ENCODE assay signal across 8 cellular contexts in the genomic region with DNA sequence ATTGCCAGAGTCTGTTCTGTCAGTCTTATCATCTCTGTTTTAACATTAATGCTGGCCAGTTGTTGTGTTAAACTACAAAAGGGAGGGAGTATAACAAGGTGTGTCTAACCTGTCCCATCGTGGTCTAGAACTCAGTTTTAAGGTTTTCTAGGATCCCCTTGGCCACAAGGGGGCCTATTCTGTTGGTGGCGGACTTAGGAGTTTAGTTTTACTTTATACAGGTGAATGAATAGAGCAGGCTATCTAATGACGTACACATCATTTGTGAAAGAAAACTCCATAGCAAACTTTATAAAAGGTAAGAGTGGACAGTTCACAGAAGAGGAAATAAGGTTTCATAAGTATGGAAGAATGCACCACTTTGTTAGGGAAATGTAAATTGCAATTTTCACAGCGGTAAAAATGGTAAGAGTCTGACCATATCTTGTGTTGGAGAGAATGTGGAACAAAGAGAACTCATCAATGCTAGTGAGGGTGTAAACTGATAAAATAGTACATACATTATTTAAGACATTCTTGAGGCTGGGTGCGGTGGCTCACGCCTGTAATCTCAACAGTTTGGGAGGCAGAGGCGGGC. TPM values are rescaled to one million over a fixed set of nuclear protein-coding genes. Genes with fewer than 3 reads are reported as not detected.
A peak's percentile ranks its signal among the peaks of the same experiment; 100 is the strongest.
DNase-seq lines count a peak whose midpoint lies in the region; ATAC-seq, FAIRE-seq and TF ChIP-seq lines count a peak whose summit lies in the region.

No MANE protein-coding gene starts in this region.

- peak overlapping the region; percentile 90 for H2AFZ ChIP-seq in K562 (ENCODE audit: low read depth, low read length)

- no peaks in the 10 kb centered on the region for H4K20me1 ChIP-seq in K562 (replicated peaks; ENCODE audit: control insufficient read depth, insufficient read depth, low read length)

- no peaks in the 10 kb centered on the region for H3K9me3 Mint-ChIP-seq in naive thymus-derived CD8-positive, alpha-beta T cell

- H3K4me2 ChIP-seq in K562 (ENCODE audit: insufficient read depth, low read length) = peak overlapping the region; percentile 38

- intact Hi-C loops in K562 (cut with micrococcal nuclease) = loop anchor here (10.0 kb wide), 1 partner anchor 271 kb away; no protein-coding TSS in a partner anchor

- in situ Hi-C loops in SK-MEL-5 (cut with HindIII; ENCODE audit: low pct_unique_long_range_greater_than_20kb, low sequenced_read_pairs) = no loop called here
- in situ Hi-C loops in K562 (cut with MboI) = no loop called here

- H3K4me1 ChIP-seq in K562 (replicated peaks in 1 of 2; ENCODE audit: control insufficient read depth in 2 of 2, insufficient read depth in 2 of 2, low read length in 2 of 2) = peaks cover 3 to 8% of the 10 kb centered on the region in 2 experiments; a peak in 3 of 5 replicates
- H3K4me1 ChIP-seq in suprapubic skin = peaks cover 20% of the 10 kb centered on the region

- TF ChIP-seq EP300 in K562 (IDR thresholded peaks at IDR 0.05; ENCODE audit: low read length) (no peak), suprapubic skin (IDR thresholded peaks at IDR 0.05) (no peak)

- POLR2A ChIA-PET in K562 (lab: Yijun Ruan, JAX) = interaction anchor here (1.5 kb wide), 1 partner anchor 14 kb away, joined by 5 read pairs; the partner anchor contains the start of gene DUSP12
- POLR2A ChIA-PET in naive thymus-derived CD8-positive, alpha-beta T cell (lab: Charles Lee) = interaction anchor here (0.6 kb wide), 1 partner anchor 364 kb away, joined by 3 read pairs; no protein-coding TSS in a partner anchor

- TF ChIP-seq CTCF in AG10803 (conservative IDR thresholded peaks at IDR 0.05; ENCODE audit: low read length) (peak; percentile 52), K562 (IDR thresholded peaks at IDR 0.05 in 2 of 3, conservative IDR thresholded peaks at IDR 0.05 in 1 of 3; ENCODE audit: insufficient read depth in 2 of 3, low read depth in 1 of 3, low read length in 3 of 3) (peak; percentile 57 to 72 (median 58)), coronary artery (IDR thresholded peaks at IDR 0.05) (no peak), suprapubic skin (IDR thresholded peaks at IDR 0.05) (peak in 1 of 2 donors; percentile 9)

- TF ChIP-seq RAD21 in K562 (CRISPR knock-in tag; conservative IDR thresholded peaks at IDR 0.05 in 1 of 2, IDR thresholded peaks at IDR 0.05 in 1 of 2) = no peak

- 0 out of 4 replicates have a peak overlapping the region, but pooled peaks of 1 of the 2 experiments have one; percentile 24 for H3K9ac ChIP-seq in K562 (ENCODE audit: insufficient read depth in 1 of 2, low read depth in 2 of 2, low read length in 2 of 2)

- no peak for TF ChIP-seq POLR2A in GM12891 (IDR thresholded peaks at IDR 0.05; ENCODE audit: low read depth, low read length)
- TF ChIP-seq POLR2A in K562 (conservative IDR thresholded peaks at IDR 0.05) = no peak
- TF ChIP-seq POLR2A in suprapubic skin (IDR thresholded peaks at IDR 0.05) = no peak

- H3K36me3 ChIP-seq in K562 (ENCODE audit: control insufficient read depth, insufficient read depth, low read length) (peaks cover 8% of the 10 kb centered on the region; the same call in 2 of the 3 replicates), suprapubic skin (peaks cover 9% of the 10 kb centered on the region)

- H3K27me3 ChIP-seq in K562 (ENCODE audit: control insufficient read depth in 2 of 2, insufficient read depth in 2 of 2, low read length in 2 of 2) = no peaks in the 10 kb centered on the region
- no peaks in the 10 kb centered on the region for H3K27me3 ChIP-seq in suprapubic skin

- peaks cover 32% of the 10 kb centered on the region for H3K79me2 ChIP-seq in K562 (ENCODE audit: control insufficient read depth, insufficient read depth, low read length)

- H3K9me3 ChIP-seq in K562 (replicated peaks; ENCODE audit: control insufficient read depth, insufficient read depth, low read depth, low read length) (no peaks in the 10 kb centered on the region), suprapubic skin (no peaks in the 10 kb centered on the region)

- H3K27me3 Mint-ChIP-seq in naive thymus-derived CD8-positive, alpha-beta T cell = no peaks in the 10 kb centered on the region

- peak overlapping the region in 8 of 10 donors; percentile 7 to 87 (median 52) for H3K27ac Mint-ChIP-seq in naive thymus-derived CD8-positive, alpha-beta T cell

- peaks cover 2 to 4% (median 3%) of the 10 kb centered on the region in 3 donors for H3K36me3 Mint-ChIP-seq in naive thymus-derived CD8-positive, alpha-beta T cell

- WGBS in K562 (ENCODE audit: insufficient coverage, low coverage, missing lambda C conversion rate) = 60% methylated on average over 7 of the region's 7 CpGs
- WGBS in suprapubic skin = 83% methylated on average over 7 of the region's 7 CpGs

- H3K27ac ChIP-seq in K562 (ENCODE audit: extremely low read depth, low read depth, low read length) (peak overlapping the region; percentile 45; the same call in 1 of the 3 replicates), coronary artery (no peak overlapping the region), suprapubic skin (no peak overlapping the region)

- H3K4me3 Mint-ChIP-seq in naive thymus-derived CD8-positive, alpha-beta T cell = peak overlapping the region; percentile 38 to 80 (median 74)

- FAIRE-seq in GM12891 (lab: Jason Lieb, UNC) (peak; percentile 92), K562 (lab: Jason Lieb, UNC) (peak; percentile 26)

- H3K4me1 Mint-ChIP-seq in naive thymus-derived CD8-positive, alpha-beta T cell = peaks cover 12 to 37% (median 34%) of the 10 kb centered on the region in 4 donors

- ATAC-seq in K562 = peak; percentile 69
- ATAC-seq in naive thymus-derived CD8-positive, alpha-beta T cell = peak; percentile 67 to 70

- H3K9me1 ChIP-seq in K562 (ENCODE audit: control insufficient read depth, insufficient read depth, low read length) = no peaks in the 10 kb centered on the region

- BruUV-seq in K562 (replicated peaks; lab: Mats Ljungman, UMichigan) = no TSS peak

- H3K4me3 ChIP-seq in AG10803 (ENCODE audit: low read length) = no peak overlapping the region
- H3K4me3 ChIP-seq in K562 = no peak overlapping the region
- no peak overlapping the region for H3K4me3 ChIP-seq in coronary artery
- H3K4me3 ChIP-seq in suprapubic skin = no peak overlapping the region

- DNase-seq in AG10803 (ENCODE audit: low read depth) = no peak
- DNase-seq in GM12891 (ENCODE audit: insufficient read length, low spot score) = no peak
- DNase-seq in SK-MEL-5 (ENCODE audit: low read depth, low spot score) = peak; percentile 51
- peak; percentile 42 to 71 (median 45) for DNase-seq in K562 (ENCODE audit: extremely low read depth in 1 of 4, low spot score in 3 of 4)
- DNase-seq in naive thymus-derived CD8-positive, alpha-beta T cell = peak; percentile 16 to 73 (median 47)
- no peak for DNase-seq in coronary artery (ENCODE audit: low spot score)
- no peak for DNase-seq in NCI-H146 treated with DMSO at 0.1 percent for 48 hours (lab: John Stamatoyannopoulos, UW; ENCODE audit: unreplicated experiment)
- DNase-seq in suprapubic skin (ENCODE audit: low spot score in 2 of 2) = no peak

- CTCF ChIA-PET in K562 (lab: Yijun Ruan, JAX; ENCODE audit: low intra/inter-chr PET ratio) = no interaction called here

RNA-seq across cellular contexts. Expression of gene ATF6, which starts 2.5 kb away (rescaled TPM):
- 8.3 TPM for polyA plus RNA-seq in GM12891 (2012; ENCODE audit: low read depth, missing spikeins)
- 35.2 and 38.8 TPM in 2 replicates for total RNA-seq in SK-MEL-5 (2014; rRNA removed; shearing (Covaris generic))
- polyA plus RNA-seq in SK-MEL-5 (2015; cell fraction: cytosol; rRNA removed) = 28.3 and 37.7 TPM in 2 replicates
- polyA plus RNA-seq in SK-MEL-5 (2015; cell fraction: nucleus; rRNA removed) = 7.4 and 10.5 TPM in 2 replicates
- total RNA-seq in K562 (2011; cell fraction: chromatin; rRNA removed; ENCODE audit: low replicate concordance) = 30.1 and 51.8 TPM in 2 replicates
- 23.8 and 27.5 TPM in 2 replicates for total RNA-seq in K562 (2011; cell fraction: nucleolus; rRNA removed)
- total RNA-seq in K562 (2011; cell fraction: nucleoplasm; rRNA removed) = 40.7 and 61.9 TPM in 2 replicates
- total RNA-seq in K562 (2014; rRNA removed) = 14.5 and 16.2 TPM in 2 replicates
- total RNA-seq in K562 (2014; rRNA removed; fragmentation: Illumina TruSeq; extraction: Trizol) = 29.4 and 34.7 TPM in 2 replicates
- total RNA-seq in K562 (2015; rRNA removed; fragmentation: Illumina TruSeq; extraction: Trizol) = 26.6 and 28.8 TPM in 2 replicates
- 20.4 and 22.1 TPM in 2 replicates for total RNA-seq in K562 (2021)
- 28.1 and 32.4 TPM in 2 replicates for polyA plus RNA-seq in K562 (2011; rRNA removed)
- 10.8 and 16.1 TPM in 2 replicates for polyA plus RNA-seq in K562 (2011; cell fraction: cytosol; rRNA removed)
- polyA plus RNA-seq in K562 (2011; cell fraction: nucleus; rRNA removed) = 8.9 and 12.2 TPM in 2 replicates
- 13.9 and 24.9 TPM in 2 replicates for polyA plus RNA-seq in K562 (2012)
- 22.1 and 26.7 TPM in 2 replicates for polyA plus RNA-seq in K562 (2014; fragmentation: Illumina TruSeq; extraction: Trizol)
- 10 to 100 TPM; 11.7 to 15.1 TPM for polyA plus RNA-seq in K562 (2014; fragmentation: Nextera tagmentation; extraction: Ambion mirVana)
- polyA plus RNA-seq in K562 (2014; rRNA removed) = 14.8 and 16.6 TPM in 2 replicates
- 49.7 TPM in 2 replicates for polyA minus RNA-seq in K562 (2011; rRNA and poly(A)+ RNA removed)
- 12.4 and 15.8 TPM in 2 replicates for polyA minus RNA-seq in K562 (2011; cell fraction: cytosol; rRNA and poly(A)+ RNA removed)
- 17.4 and 27.2 TPM in 2 replicates for polyA minus RNA-seq in K562 (2011; cell fraction: nucleus; rRNA and poly(A)+ RNA removed)
- 10 to 100 TPM; 23.5 to 24.3 TPM for total RNA-seq in naive thymus-derived CD8-positive, alpha-beta T cell
- polyA plus RNA-seq in naive thymus-derived CD8-positive, alpha-beta T cell = 10 to 100 TPM; 15.8 to 17.6 (median 16.3) TPM
- 10 to 100 TPM; 28.0 to 32.4 (median 29.7) TPM for total RNA-seq in suprapubic skin

RNA-seq across cellular contexts. Expression of gene DUSP12, which starts 14.0 kb away (rescaled TPM):
- 26.0 TPM for polyA plus RNA-seq in GM12891 (2012; ENCODE audit: low read depth, missing spikeins)
- 38.7 and 40.7 TPM in 2 replicates for total RNA-seq in SK-MEL-5 (2014; rRNA removed; shearing (Covaris generic))
- polyA plus RNA-seq in SK-MEL-5 (2015; cell fraction: cytosol; rRNA removed) = 26.3 and 31.3 TPM in 2 replicates
- 47.6 and 52.7 TPM in 2 replicates for polyA plus RNA-seq in SK-MEL-5 (2015; cell fraction: nucleus; rRNA removed)
- total RNA-seq in K562 (2011; cell fraction: chromatin; rRNA removed; ENCODE audit: low replicate concordance) = 52.6 and 81.7 TPM in 2 replicates
- total RNA-seq in K562 (2011; cell fraction: nucleolus; rRNA removed) = 43.2 and 51.6 TPM in 2 replicates
- total RNA-seq in K562 (2011; cell fraction: nucleoplasm; rRNA removed) = 34.3 and 41.1 TPM in 2 replicates
- total RNA-seq in K562 (2014; rRNA removed) (55.4 and 62.7 TPM in 2 replicates), K562 (2014; rRNA removed; fragmentation: Illumina TruSeq; extraction: Trizol) (42.3 and 44.3 TPM in 2 replicates), K562 (2015; rRNA removed; fragmentation: Illumina TruSeq; extraction: Trizol) (42.4 and 48.0 TPM in 2 replicates), K562 (2021) (41.0 and 43.6 TPM in 2 replicates), suprapubic skin (10 to 100 TPM; 10.9 to 12.7 (median 11.9) TPM)
- polyA plus RNA-seq in K562 (2011; rRNA removed) (75.2 and 80.4 TPM in 2 replicates), K562 (2014; fragmentation: Illumina TruSeq; extraction: Trizol) (38.5 and 54.6 TPM in 2 replicates), K562 (2014; fragmentation: Nextera tagmentation; extraction: Ambion mirVana) (10 to 100 TPM; 10.4 to 15.0 TPM), K562 (2014; rRNA removed) (80.8 and 81.4 TPM in 2 replicates)
- 43.1 and 48.0 TPM in 2 replicates for polyA plus RNA-seq in K562 (2011; cell fraction: cytosol; rRNA removed)
- 69.1 and 74.8 TPM in 2 replicates for polyA plus RNA-seq in K562 (2011; cell fraction: nucleus; rRNA removed)
- 41.7 and 47.0 TPM in 2 replicates for polyA plus RNA-seq in K562 (2012)
- 34.2 and 40.0 TPM in 2 replicates for polyA minus RNA-seq in K562 (2011; rRNA and poly(A)+ RNA removed)
- 20.6 and 27.8 TPM in 2 replicates for polyA minus RNA-seq in K562 (2011; cell fraction: cytosol; rRNA and poly(A)+ RNA removed)
- polyA minus RNA-seq in K562 (2011; cell fraction: nucleus; rRNA and poly(A)+ RNA removed) = 26.9 and 35.7 TPM in 2 replicates
- 10 to 100 TPM; 38.4 to 39.4 TPM for total RNA-seq in naive thymus-derived CD8-positive, alpha-beta T cell
- polyA plus RNA-seq in naive thymus-derived CD8-positive, alpha-beta T cell = 10 to 100 TPM; 62.7 to 73.1 (median 71.1) TPM

RNA-seq across cellular contexts. Expression of gene FCRLB, which starts 42.3 kb away (rescaled TPM):
- polyA plus RNA-seq in GM12891 (2012; ENCODE audit: low read depth, missing spikeins) = 4.9 TPM
- total RNA-seq in SK-MEL-5 (2014; rRNA removed; shearing (Covaris generic)) = 6.0 and 7.3 TPM in 2 replicates
- 9.4 and 9.8 TPM in 2 replicates for polyA plus RNA-seq in SK-MEL-5 (2015; cell fraction: cytosol; rRNA removed)
- polyA plus RNA-seq in SK-MEL-5 (2015; cell fraction: nucleus; rRNA removed) = 4.1 and 5.3 TPM in 2 replicates
- total RNA-seq in K562 (2011; cell fraction: chromatin; rRNA removed; ENCODE audit: low replicate concordance) = 1.5 and 4.0 TPM in 2 replicates
- total RNA-seq in K562 (2011; cell fraction: nucleolus; rRNA removed) = 3.3 and 4.5 TPM in 2 replicates
- total RNA-seq in K562 (2011; cell fraction: nucleoplasm; rRNA removed) = 2.9 and 5.1 TPM in 2 replicates
- total RNA-seq in K562 (2014; rRNA removed) = 2.8 and 5.1 TPM in 2 replicates
- total RNA-seq in K562 (2014; rRNA removed; fragmentation: Illumina TruSeq; extraction: Trizol) = 1.2 and 1.4 TPM in 2 replicates
- total RNA-seq in K562 (2015; rRNA removed; fragmentation: Illumina TruSeq; extraction: Trizol) = 2.3 and 2.5 TPM in 2 replicates
- total RNA-seq in K562 (2021) = 2.4 and 3.1 TPM in 2 replicates
- 1.2 and 1.3 TPM in 2 replicates for polyA plus RNA-seq in K562 (2011; rRNA removed)
- 1.0 and 3.4 TPM in 2 replicates for polyA plus RNA-seq in K562 (2011; cell fraction: cytosol; rRNA removed)
- 3.2 and 8.8 TPM in 2 replicates for polyA plus RNA-seq in K562 (2011; cell fraction: nucleus; rRNA removed)
- 4.6 and 4.8 TPM in 2 replicates for polyA plus RNA-seq in K562 (2012)
- 1.1 and 1.6 TPM in 2 replicates for polyA plus RNA-seq in K562 (2014; fragmentation: Illumina TruSeq; extraction: Trizol)
- polyA plus RNA-seq in K562 (2014; fragmentation: Nextera tagmentation; extraction: Ambion mirVana) = under 1 TPM; 0.20 to 0.25 TPM
- 2.1 and 4.6 TPM in 2 replicates for polyA plus RNA-seq in K562 (2014; rRNA removed)
- polyA minus RNA-seq in K562 (2011; rRNA and poly(A)+ RNA removed) = 0.51 and 0.91 TPM in 2 replicates
- 0.95 and 2.2 TPM in 2 replicates for polyA minus RNA-seq in K562 (2011; cell fraction: cytosol; rRNA and poly(A)+ RNA removed)
- 1.9 and 3.6 TPM in 2 replicates for polyA minus RNA-seq in K562 (2011; cell fraction: nucleus; rRNA and poly(A)+ RNA removed)
- 1 to 10 TPM; 1.1 to 1.2 TPM for total RNA-seq in naive thymus-derived CD8-positive, alpha-beta T cell
- polyA plus RNA-seq in naive thymus-derived CD8-positive, alpha-beta T cell = 1 to 10 TPM in 1 of 3 donors, under 1 TPM in 2; 0.77 to 2.1 (median 0.98) TPM
- 1 to 10 TPM in 1 of 4 donors, under 1 TPM in 2, not detected in 1; 0.72 to 1.4 (median 0.81) TPM for total RNA-seq in suprapubic skin

RNA-seq across cellular contexts. Expression of gene FCRLA, which starts 56.6 kb away (rescaled TPM):
- polyA plus RNA-seq in GM12891 (2012; ENCODE audit: low read depth, missing spikeins) = 115 TPM
- total RNA-seq in SK-MEL-5 (2014; rRNA removed; shearing (Covaris generic)) = 359 and 397 TPM in 2 replicates
- polyA plus RNA-seq in SK-MEL-5 (2015; cell fraction: cytosol; rRNA removed) = 362 and 380 TPM in 2 replicates
- 80.9 and 86.9 TPM in 2 replicates for polyA plus RNA-seq in SK-MEL-5 (2015; cell fraction: nucleus; rRNA removed)
- 0.60 and 0.76 TPM in 2 replicates for total RNA-seq in K562 (2011; cell fraction: chromatin; rRNA removed; ENCODE audit: low replicate concordance)
- total RNA-seq in K562 (2011; cell fraction: nucleolus; rRNA removed) = 0.53 and 1.2 TPM in 2 replicates
- total RNA-seq in K562 (2011; cell fraction: nucleoplasm; rRNA removed) = 0.88 and 2.4 TPM in 2 replicates
- total RNA-seq in K562 (2014; rRNA removed) (0.09 and 1.0 TPM in 2 replicates), K562 (2014; rRNA removed; fragmentation: Illumina TruSeq; extraction: Trizol) (0.29 and 0.41 TPM in 2 replicates), K562 (2015; rRNA removed; fragmentation: Illumina TruSeq; extraction: Trizol) (0.36 and 0.45 TPM in 2 replicates), K562 (2021) (0.35 and 0.40 TPM in 2 replicates), suprapubic skin (1 to 10 TPM in 3 of 4 donors, not detected in 1; 1.0 to 6.6 (median 1.6) TPM)
- polyA plus RNA-seq in K562 (2011; rRNA removed) (0.45 and 0.53 TPM in 2 replicates), K562 (2014; fragmentation: Illumina TruSeq; extraction: Trizol) (0.55 and 0.68 TPM in 2 replicates), K562 (2014; fragmentation: Nextera tagmentation; extraction: Ambion mirVana) (under 1 TPM; 0.44 to 0.84 TPM), K562 (2014; rRNA removed) (0.49 and 0.93 TPM in 2 replicates)
- 0.63 and 0.78 TPM in 2 replicates for polyA plus RNA-seq in K562 (2011; cell fraction: cytosol; rRNA removed)
- 0.41 and 0.48 TPM in 2 replicates for polyA plus RNA-seq in K562 (2011; cell fraction: nucleus; rRNA removed)
- polyA plus RNA-seq in K562 (2012) = 0.98 and 8.8 TPM in 2 replicates
- 0.18 TPM in 2 replicates for polyA minus RNA-seq in K562 (2011; rRNA and poly(A)+ RNA removed)
- polyA minus RNA-seq in K562 (2011; cell fraction: cytosol; rRNA and poly(A)+ RNA removed) = not detected in 2 replicates
- 0.27 and 0.44 TPM in 2 replicates for polyA minus RNA-seq in K562 (2011; cell fraction: nucleus; rRNA and poly(A)+ RNA removed)
- total RNA-seq in naive thymus-derived CD8-positive, alpha-beta T cell = 1 to 10 TPM; 5.0 to 6.4 TPM
- under 1 TPM in 2 of 3 donors, not detected in 1; 0.56 to 0.95 TPM for polyA plus RNA-seq in naive thymus-derived CD8-positive, alpha-beta T cell

Comparison
In these comparisons a context has a peak if more than half of its experiments do, and no peak if none do; other contexts are left out.
1. DNase-seq: peak in SK-MEL-5 (single experiment), K562 (4 of 4) and naive thymus-derived CD8-positive, alpha-beta T cell (10 of 10); none in AG10803 (single experiment), GM12891 (single experiment), coronary artery (single experiment), NCI-H146 treated with DMSO at 0.1 percent for 48 hours (single experiment) and suprapubic skin (0 of 2).